In the genomic region with DNA sequence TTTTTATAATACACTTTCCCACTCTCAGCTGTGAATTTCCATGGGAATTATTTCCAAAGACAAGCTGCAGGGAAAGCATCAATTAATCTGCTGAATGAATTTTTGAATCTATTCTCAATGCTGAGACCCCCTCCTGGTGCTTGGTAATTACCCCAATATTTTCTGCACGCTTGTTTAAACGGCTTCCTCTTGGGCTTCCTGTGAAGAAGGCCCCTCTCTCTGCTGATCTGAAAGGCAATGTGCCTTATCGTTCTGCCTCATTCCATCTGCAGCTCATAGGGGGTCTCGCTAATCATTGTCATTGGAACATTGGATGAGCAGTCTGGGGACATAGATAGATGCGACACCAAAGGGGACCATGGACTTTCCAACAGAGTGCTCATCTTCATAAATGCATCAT, we compare ENCODE assay signal across 20 cellular contexts.
DNase-seq lines count a peak whose midpoint lies in the region; ATAC-seq and TF ChIP-seq lines count a peak whose summit lies in the region.
"Had no signal": no experiment of that assay in that cellular context is flagged by ENCODE, and none has a peak within 500 bp of the region (broad histone marks: within the 10 kb centered on the region; RNA-seq: fewer than 3 reads in every experiment).

No MANE protein-coding gene starts in this region.

- no peaks in the 10 kb centered on the region for H3K9me2 ChIP-seq in PC-9 (ENCODE audit: insufficient read depth)

- no peaks in the 10 kb centered on the region for H3K27me3 ChIP-seq in PC-9 (ENCODE audit: insufficient read depth, low read depth)
- H3K27me3 ChIP-seq: BE2C; BLaER1 treated with 17β-estradiol and CSF1 and Interleukin-3, amounts not matched to agents 10 nM and 100 nM had no signal

- peaks cover 4% of the 10 kb centered on the region for H3K4me1 Mint-ChIP-seq in neural crest cell
- H3K4me1 Mint-ChIP-seq: CD14-positive monocyte; CD4-positive, alpha-beta memory T cell; H9 had no signal

- H3K79me2 ChIP-seq in PC-9 (ENCODE audit: low read depth) = no peaks in the 10 kb centered on the region

- H2AFZ ChIP-seq in PC-9 = no peak overlapping the region
- H2AFZ ChIP-seq: GM23248 had no signal

- TF ChIP-seq CTCF in neural crest cell (conservative IDR thresholded peaks at IDR 0.05) = no peak
- no peak for TF ChIP-seq CTCF in PC-9 (conservative IDR thresholded peaks at IDR 0.05)

- H3K9me3 Mint-ChIP-seq in neural crest cell = peaks cover 3% of the 10 kb centered on the region
- H3K9me3 Mint-ChIP-seq: H9 had no signal

- H3F3A ChIP-seq in PC-9 (ENCODE audit: insufficient read depth, low read depth) = no peaks in the 10 kb centered on the region

- CTCF ChIA-PET in PC-9 (lab: Charles Lee) = no interaction called here

- H3K4me3 ChIP-seq in SK-N-MC (no peak overlapping the region), PC-9 (no peak overlapping the region)
- H3K4me3 ChIP-seq: BLaER1 treated with 17β-estradiol and CSF1 and Interleukin-3, amounts not matched to agents 10 nM and 100 nM; GM23248 had no signal

- peak overlapping the region; percentile 2 for H3K27ac Mint-ChIP-seq in neural crest cell (ENCODE audit: unreplicated experiment)
- H3K27ac Mint-ChIP-seq: CD14-positive monocyte; CD4-positive, alpha-beta memory T cell; HFFc6 had no signal

- no peaks in the 10 kb centered on the region for H3K4me1 ChIP-seq in PC-9 (replicated peaks; ENCODE audit: insufficient read depth)
- H3K4me1 ChIP-seq: BLaER1 treated with 17β-estradiol and CSF1 and Interleukin-3, amounts not matched to agents 10 nM and 100 nM; Caco-2 had no signal

- H3K9me3 ChIP-seq in SK-N-MC (ENCODE audit: low read depth, low read length) = no peaks in the 10 kb centered on the region
- no peaks in the 10 kb centered on the region for H3K9me3 ChIP-seq in PC-9 (ENCODE audit: insufficient read depth, low read depth)
- H3K9me3 ChIP-seq: BE2C; BLaER1 treated with 17β-estradiol and CSF1 and Interleukin-3, amounts not matched to agents 10 nM and 100 nM; Caco-2 had no signal

- H3K27ac ChIP-seq in SK-N-MC = no peak overlapping the region
- H3K27ac ChIP-seq in PC-9 = no peak overlapping the region
- H3K27ac ChIP-seq: 22Rv1; BLaER1 treated with 17β-estradiol and CSF1 and Interleukin-3, amounts not matched to agents 10 nM and 100 nM; GM23248 had no signal

- BruUV-seq in PC-9 (replicated peaks; lab: Mats Ljungman, UMichigan) = no TSS peak

- H4K20me1 ChIP-seq in PC-9 (ENCODE audit: insufficient read depth) = no peaks in the 10 kb centered on the region
- H4K20me1 ChIP-seq: BLaER1 treated with 17β-estradiol and CSF1 and Interleukin-3, amounts not matched to agents 10 nM and 100 nM had no signal

- POLR2A ChIA-PET in PC-9 (lab: Charles Lee; ENCODE audit: unreplicated experiment) = interaction anchor here (0.6 kb wide), 1 partner anchor 512 kb away, joined by 6 read pairs; no protein-coding TSS in a partner anchor

- H3K36me3 ChIP-seq in SK-N-MC (ENCODE audit: insufficient read depth, low read length) = no peaks in the 10 kb centered on the region
- no peaks in the 10 kb centered on the region for H3K36me3 ChIP-seq in PC-9 (ENCODE audit: low read depth)
- H3K36me3 ChIP-seq: BE2C; BLaER1 treated with 17β-estradiol and CSF1 and Interleukin-3, amounts not matched to agents 10 nM and 100 nM had no signal

- no peaks in the 10 kb centered on the region for H3K36me3 Mint-ChIP-seq in neural crest cell (ENCODE audit: low read depth)
- H3K36me3 Mint-ChIP-seq: CD14-positive monocyte; CD4-positive, alpha-beta memory T cell had no signal

- H3K9ac ChIP-seq in SK-N-MC (ENCODE audit: insufficient read length) = no peak overlapping the region
- H3K9ac ChIP-seq: BLaER1 treated with 17β-estradiol and CSF1 and Interleukin-3, amounts not matched to agents 10 nM and 100 nM; GM23248 had no signal

- intact Hi-C loops in PC-9 (cut with micrococcal nuclease; ENCODE audit: unreplicated experiment) = no loop called here

- no peak for ATAC-seq in HG02798 (IDR thresholded peaks at IDR 0.05; ENCODE audit: poor library complexity, unreplicated experiment)

- no peaks in the 10 kb centered on the region for H3K27me3 Mint-ChIP-seq in neural crest cell (ENCODE audit: low read depth)
- H3K27me3 Mint-ChIP-seq: CD4-positive, alpha-beta memory T cell had no signal

- no peak overlapping the region for H3K4me2 ChIP-seq in PC-9
- H3K4me2 ChIP-seq: BLaER1 treated with 17β-estradiol and CSF1 and Interleukin-3, amounts not matched to agents 10 nM and 100 nM had no signal

- peak in 2 of 3 experiments; percentile 6 to 35 for DNase-seq in NCI-H1417 (lab: John Stamatoyannopoulos, UW)
- DNase-seq in NCI-H1417 treated with DMSO at 0.1 percent for 48 hours (lab: John Stamatoyannopoulos, UW) = no peak
- peak; percentile 64 for DNase-seq in SK-N-MC (ENCODE audit: low read depth, low spot score)
- no peak for DNase-seq in neural crest cell (ENCODE audit: low read depth, low spot score)
- no peak for DNase-seq in PC-9
- DNase-seq in NCI-H1694 (lab: John Stamatoyannopoulos, UW) = no peak
- DNase-seq: ACHN; AML-193; BE2C; Caco-2; CD4-positive, alpha-beta memory T cell; DMS153; DND-41; GM23248; H9; HFFc6 had no signal

- no peak overlapping the region for H3K4me3 Mint-ChIP-seq in neural crest cell
- H3K4me3 Mint-ChIP-seq: CD14-positive monocyte; CD4-positive, alpha-beta memory T cell; H9; HFFc6 had no signal

Comparison
In these comparisons a context has a peak if more than half of its experiments do, and no peak if none do; other contexts are left out.
1. DNase-seq: peak in NCI-H1417 (2 of 3) and SK-N-MC (single experiment); none in NCI-H1417 treated with DMSO at 0.1 percent for 48 hours (single experiment), neural crest cell (single experiment), PC-9 (0 of 2) and NCI-H1694 (single experiment).